Comparison of ENCODE assay signal across 8 cellular contexts in the genomic region with DNA sequence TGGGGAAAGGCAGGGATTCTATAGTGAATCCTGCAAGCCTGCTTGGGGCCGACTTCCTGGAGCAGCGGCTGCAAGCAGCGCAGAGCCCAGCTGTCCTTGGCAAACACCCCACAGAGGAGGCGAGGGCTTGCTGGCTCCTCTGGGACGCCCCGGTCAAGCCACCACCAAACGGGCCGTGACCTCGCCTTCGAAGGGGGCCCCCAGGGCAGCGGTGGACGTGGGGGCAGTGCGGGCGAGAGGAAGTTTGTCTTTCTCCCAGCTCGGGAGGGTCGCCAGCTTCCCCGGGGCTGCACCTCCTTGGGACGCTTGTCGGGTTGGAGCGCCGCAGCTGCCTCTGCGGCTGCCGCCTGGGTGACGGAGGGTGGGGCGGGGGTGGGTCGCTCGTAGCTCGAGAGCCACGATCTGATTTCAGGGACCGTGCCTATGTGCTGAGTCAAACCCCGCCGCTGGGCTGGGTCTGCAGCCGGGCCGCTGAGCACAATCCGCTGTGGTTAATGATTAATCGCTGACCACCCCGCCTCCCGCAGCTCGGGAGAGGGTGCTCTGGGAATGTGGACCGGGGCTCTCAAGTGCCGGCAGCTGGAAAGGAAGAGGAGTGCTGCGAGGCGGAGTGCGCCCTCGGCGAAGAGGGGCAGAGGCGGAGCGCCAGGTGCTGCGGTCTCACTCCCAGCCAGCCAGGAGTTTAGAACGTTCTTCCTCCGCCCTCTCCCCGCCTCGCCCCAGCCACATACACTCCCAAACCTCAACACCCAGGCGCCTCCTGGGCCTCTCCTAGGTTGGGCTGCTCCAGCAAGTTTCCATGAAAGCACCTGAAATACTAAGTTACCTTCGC. TPM values are rescaled to one million over a fixed set of nuclear protein-coding genes. Genes with fewer than 3 reads are reported as not detected.
DNase-seq lines count a peak whose midpoint lies in the region; ATAC-seq and TF ChIP-seq lines count a peak whose summit lies in the region.

A gene (plus strand): TSS at position 726 of the 832 bp plus-strand sequence.

- no peak within 1 kb of the TSS for H3K4me3 Mint-ChIP-seq in IgD-negative memory B cell

- H3K9me3 Mint-ChIP-seq in IgD-negative memory B cell = peaks cover 0 to 5% (median 1%) of the 10 kb centered on the region in 3 donors

- H3K4me3 ChIP-seq in BJ (ENCODE audit: low read depth, low read length) (peak within 1 kb of the TSS; percentile 55), SK-N-MC (peak within 1 kb of the TSS; percentile 87), neuron (ENCODE audit: low read length) (peak within 1 kb of the TSS; percentile 32)

- H3K27me3 Mint-ChIP-seq in IgD-negative memory B cell = peaks cover 32% of the 10 kb centered on the region

- CTCF ChIA-PET in BJ (lab: Yijun Ruan, JAX) = interaction anchor here (0.8 to 1.5 kb wide), 5 partner anchors 10 to 68 kb away, joined by 3 to 6 read pairs (median 4); no protein-coding TSS in a partner anchor

- peaks cover 13% of the 10 kb centered on the region for H3K4me1 ChIP-seq in neuron (ENCODE audit: insufficient read depth, low read length)

- no peak for TF ChIP-seq CTCF in BJ (IDR thresholded peaks at IDR 0.05; ENCODE audit: insufficient read depth, low read depth, low read length)

- H3K4me1 Mint-ChIP-seq in IgD-negative memory B cell = no peaks in the 10 kb centered on the region

- H2AFZ ChIP-seq in neuron (ENCODE audit: low read depth, low read length) = peak within 1 kb of the TSS; percentile 29

- POLR2A ChIA-PET in BJ (lab: Charles Lee) = interaction anchor here (0.6 kb wide), 1 partner anchor 1006 kb away, joined by 3 read pairs; no protein-coding TSS in a partner anchor

- H3K36me3 Mint-ChIP-seq in IgD-negative memory B cell = no peaks in the 10 kb centered on the region

- H3K9me3 ChIP-seq in SK-N-MC (ENCODE audit: low read depth, low read length) (no peaks in the 10 kb centered on the region), neuron (ENCODE audit: low read length) (peaks cover 5% of the 10 kb centered on the region)

- ATAC-seq in HG02981 (IDR thresholded peaks at IDR 0.05; ENCODE audit: unreplicated experiment) (no peak), GM19351 (IDR thresholded peaks at IDR 0.05; ENCODE audit: unreplicated experiment) (no peak), GM19328 (IDR thresholded peaks at IDR 0.05; ENCODE audit: unreplicated experiment) (no peak)

- H3K27me3 ChIP-seq in BJ (ENCODE audit: control insufficient read depth, insufficient read depth, low read length) (no peaks in the 10 kb centered on the region), neuron (ENCODE audit: insufficient read depth, low read length) (peaks cover 29% of the 10 kb centered on the region)

- DNase-seq in BJ (ENCODE audit: low read depth) (peak; percentile 82), SK-N-MC (ENCODE audit: low read depth, low spot score) (no peak), foreskin melanocyte (peak; percentile 51)

- peak within 1 kb of the TSS; percentile 69 for H3K9ac ChIP-seq in SK-N-MC (ENCODE audit: insufficient read length)

- H3K27ac ChIP-seq in SK-N-MC = peak within 1 kb of the TSS; percentile 84

- H3K27ac Mint-ChIP-seq in IgD-negative memory B cell = peak within 1 kb of the TSS in 2 of 3 donors; percentile 46 to 67

- H3K36me3 ChIP-seq in BJ (ENCODE audit: control insufficient read depth, insufficient read depth, low read length) (no peaks in the 10 kb centered on the region), SK-N-MC (ENCODE audit: insufficient read depth, low read length) (no peaks in the 10 kb centered on the region), neuron (ENCODE audit: insufficient read depth, low read length) (no peaks in the 10 kb centered on the region)

RNA-seq across cellular contexts. Expression of the gene that starts here (rescaled TPM):
- 1.9 and 2.3 TPM in 2 replicates for polyA plus RNA-seq in BJ (2011; rRNA removed)
- 9.3 and 10.3 TPM in 2 replicates for polyA minus RNA-seq in BJ (2011; rRNA and poly(A)+ RNA removed)
- not detected for polyA plus RNA-seq in IgD-negative memory B cell

Comparison
In these comparisons a context has a peak if more than half of its experiments do, and no peak if none do; other contexts are left out.
1. H3K4me3 ChIP-seq: peak in every context shown above with its lines; median percentile 87 in SK-N-MC; 55 in BJ; 32 in neuron.